In genomic region chr1:21216835-21217811, GRCh38 we compare ENCODE assay signal across 8 cellular contexts. TPM values are rescaled to one million over a fixed set of nuclear protein-coding genes. Genes with fewer than 3 reads are reported as not detected.
DNase-seq lines count a peak whose midpoint lies in the region; ATAC-seq and TF ChIP-seq lines count a peak whose summit lies in the region.

No MANE protein-coding gene starts in this region.

- ATAC-seq in GM18867 (IDR thresholded peaks at IDR 0.05; ENCODE audit: unreplicated experiment) = no peak
- ATAC-seq in GM18870 (IDR thresholded peaks at IDR 0.05; ENCODE audit: unreplicated experiment) = no peak

- DNase-seq in EL (peak; percentile 42), cardiac fibroblast (ENCODE audit: low read depth in 2 of 2) (peak; percentile 56 to 68), lung microvascular endothelial cell (ENCODE audit: low read depth in 2 of 2) (peak; percentile 59 to 69)
- DNase-seq in activated CD4-positive, CD25-positive, alpha-beta regulatory T cell (lab: John Stamatoyannopoulos, UW) = peak; percentile 25 to 52 (median 30)
- DNase-seq in stimulated activated CD8-positive, alpha-beta memory T cell treated with anti-CD3 and anti-CD28 coated beads, Interleukin-2, amount 100 ng/mL, for 48 hours (ENCODE audit: low read depth in 2 of 2) = peak; percentile 42 to 60

- no peak overlapping the region for H3K4me3 ChIP-seq in cardiac fibroblast (replicated peaks in 1 of 2; ENCODE audit: low read depth in 2 of 2, low read length in 2 of 2)

- TF ChIP-seq CTCF in LNCAP (IDR thresholded peaks at IDR 0.05) (peak; percentile 71), cardiac fibroblast (IDR thresholded peaks at IDR 0.05; ENCODE audit: low read depth, low read length) (peak; percentile 78)

RNA-seq across cellular contexts. Expression of gene EIF4G3, which starts 40.4 kb away (rescaled TPM):
- 23.3 and 30.2 TPM in 2 replicates for total RNA-seq in lung microvascular endothelial cell
